Comparison of ENCODE assay signal across 9 cellular contexts in genomic region chr7:41886257-41886905, GRCh38.
A peak's percentile ranks its signal among the peaks of the same experiment; 100 is the strongest.
DNase-seq lines count a peak whose midpoint lies in the region; ATAC-seq and TF ChIP-seq lines count a peak whose summit lies in the region.
"Had no signal": no experiment of that assay in that cellular context is flagged by ENCODE, and none has a peak within 500 bp of the region (broad histone marks: within the 10 kb centered on the region; RNA-seq: fewer than 3 reads in every experiment).

No MANE protein-coding gene starts in this region.

- no peaks in the 10 kb centered on the region for H3K36me3 ChIP-seq in NT2/D1 (ENCODE audit: insufficient read depth, insufficient read length, low read length)

- H3K9ac ChIP-seq in NT2/D1 (ENCODE audit: insufficient read length, low read depth): no peak overlapping the region

- ATAC-seq in GM21576 (IDR thresholded peaks at IDR 0.05; ENCODE audit: unreplicated experiment): no peak

- no peaks in the 10 kb centered on the region for H3K27me3 ChIP-seq in NT2/D1 (ENCODE audit: insufficient read depth, insufficient read length)

- peak; percentile 93 for DNase-seq in GM04504 (ENCODE audit: low read depth)
- peak; percentile 49 for DNase-seq in NT2/D1 (ENCODE audit: low read depth, low spot score)
- peak; percentile 98 for DNase-seq in fibroblast of mammary gland (ENCODE audit: low read depth)
- DNase-seq in retina: peak; percentile 56
- no peak for DNase-seq in NCI-H446 (lab: John Stamatoyannopoulos, UW)
- no peak for DNase-seq in cerebellum (ENCODE audit: low spot score)
- DNase-seq in stimulated activated CD4-positive, alpha-beta T cell treated with anti-CD3 and anti-CD28 coated beads, Interleukin-2, amount 100 ng/mL, for 24 hours: no peak
- DNase-seq: NCI-H1436 treated with DMSO at 0.1 percent for 48 hours had no signal

- H3K4me3 ChIP-seq in NT2/D1 (ENCODE audit: insufficient read length, low read depth) (no peak overlapping the region), fibroblast of mammary gland (ENCODE audit: control insufficient read depth, low read depth, low read length) (no peak overlapping the region)

- TF ChIP-seq CTCF in fibroblast of mammary gland (conservative IDR thresholded peaks at IDR 0.05; ENCODE audit: control insufficient read depth, insufficient read depth, low read depth, low read length): no peak

- H3K4me1 ChIP-seq in NT2/D1 (ENCODE audit: insufficient read depth, insufficient read length): peaks cover 7% of the 10 kb centered on the region

- H3K9me3 ChIP-seq in NT2/D1 (ENCODE audit: insufficient read depth, low read length): no peaks in the 10 kb centered on the region

Comparison
In these comparisons a context has a peak if more than half of its experiments do, and no peak if none do; other contexts are left out.
1. DNase-seq: peak in GM04504 (single experiment), NT2/D1 (single experiment), fibroblast of mammary gland (single experiment) and retina (single experiment); none in NCI-H446 (0 of 2), cerebellum (single experiment) and stimulated activated CD4-positive, alpha-beta T cell treated with anti-CD3 and anti-CD28 coated beads, Interleukin-2, amount 100 ng/mL, for 24 hours (0 of 2).